ENCODE assay signal across 23 cellular contexts in genomic region chr2:54204476-54204875, GRCh38. TPM values are rescaled to one million over a fixed set of nuclear protein-coding genes. Genes with fewer than 3 reads are reported as not detected.
"Had no signal": no experiment of that assay in that cellular context is flagged by ENCODE, and none has a peak within 500 bp of the region (broad histone marks: within the 10 kb centered on the region; RNA-seq: fewer than 3 reads in every experiment).

No MANE protein-coding gene starts in this region.

- DNase-seq: cortex of kidney; effector memory CD4-positive, alpha-beta T cell; gastrocnemius medialis; left colon; left ventricle myocardium superior; mesendoderm; naive thymus-derived CD4-positive, alpha-beta T cell; nephron progenitor cell; stimulated activated CD4-positive, alpha-beta T cell treated with anti-CD3 and anti-CD28 coated beads, Interleukin-4, amount 100 ng/mL, for 1 hour; stimulated activated CD8-positive, alpha-beta memory T cell treated with anti-CD3 and anti-CD28 coated beads, Interleukin-4, amount 100 ng/mL, for 48 hours; stimulated activated naive CD8-positive, alpha-beta T cell treated with anti-CD3 and anti-CD28 coated beads, Interleukin-15, Interleukin-2, amounts not matched to agents 100 U/mL and 50 U/mL, for 24 hours; thyroid gland had no signal

- ATAC-seq: esophagus mucosa; gastrocnemius medialis; left colon; left ventricle myocardium superior; naive thymus-derived CD4-positive, alpha-beta T cell; stimulated activated effector memory CD8-positive, alpha-beta T cell treated with anti-CD3 and anti-CD28 coated beads, Interleukin-12 subunit alpha, Interleukin-12 subunit beta, amount 100 ng/mL, for 72 hours; stimulated activated naive CD8-positive, alpha-beta T cell treated with anti-CD3 and anti-CD28 coated beads, Interleukin-15, Interleukin-2, amounts not matched to agents 100 U/mL and 50 U/mL, for 24 hours had no signal

- H3K36me3 Mint-ChIP-seq: stimulated activated effector memory CD8-positive, alpha-beta T cell treated with anti-CD3 and anti-CD28 coated beads, Interleukin-12 subunit alpha, Interleukin-12 subunit beta, amount 100 ng/mL, for 72 hours; type B pancreatic cell had no signal

- H3K9me3 ChIP-seq: gastrocnemius medialis, right atrium auricular region, suprapubic skin, thyroid gland had no signal

- H3K27me3 Mint-ChIP-seq: naive thymus-derived CD4-positive, alpha-beta T cell; type B pancreatic cell had no signal

- H3K27me3 ChIP-seq: gastrocnemius medialis, right atrium auricular region, suprapubic skin, thyroid gland had no signal

- H3K27ac ChIP-seq: gastrocnemius medialis, right atrium auricular region, suprapubic skin, thyroid gland had no signal

- H3K27ac Mint-ChIP-seq: nephron progenitor cell; stimulated activated effector memory CD8-positive, alpha-beta T cell treated with anti-CD3 and anti-CD28 coated beads, Interleukin-12 subunit alpha, Interleukin-12 subunit beta, amount 100 ng/mL, for 72 hours; type B pancreatic cell had no signal

- H3K36me3 ChIP-seq: gastrocnemius medialis, right atrium auricular region, suprapubic skin, thyroid gland had no signal

- H3K4me3 ChIP-seq: gastrocnemius medialis, lung, right atrium auricular region, suprapubic skin, thyroid gland had no signal

- H3K4me3 Mint-ChIP-seq: naive thymus-derived CD4-positive, alpha-beta T cell; nephron progenitor cell; stimulated activated effector memory CD8-positive, alpha-beta T cell treated with anti-CD3 and anti-CD28 coated beads, Interleukin-12 subunit alpha, Interleukin-12 subunit beta, amount 100 ng/mL, for 72 hours; type B pancreatic cell had no signal

- H3K4me1 Mint-ChIP-seq: nephron progenitor cell; stimulated activated effector memory CD8-positive, alpha-beta T cell treated with anti-CD3 and anti-CD28 coated beads, Interleukin-12 subunit alpha, Interleukin-12 subunit beta, amount 100 ng/mL, for 72 hours had no signal

RNA-seq across cellular contexts. Expression of gene TSPYL6, which starts 51.6 kb away (rescaled TPM):
- total RNA-seq: esophagus mucosa; fibroblast of lung; fibroblast of villous mesenchyme; gastrocnemius medialis; kidney epithelial cell; left colon; left ventricle myocardium superior; mononuclear cell; naive thymus-derived CD4-positive, alpha-beta T cell; pulmonary artery endothelial cell; right atrium auricular region; suprapubic skin had no signal
- polyA plus RNA-seq: fibroblast of lung; lung; naive thymus-derived CD4-positive, alpha-beta T cell had no signal
